Comparison of ENCODE assay signal across 8 cellular contexts in genomic region chr15:92807971-92808571, GRCh38.
DNase-seq lines count a peak whose midpoint lies in the region; ATAC-seq and TF ChIP-seq lines count a peak whose summit lies in the region.

No MANE protein-coding gene starts in this region.

- H2AFZ ChIP-seq in PC-3 (ENCODE audit: low read length), result peak overlapping the region; percentile 39; the same call in 1 of the 2 replicates

- no peaks in the 10 kb centered on the region for H3K27me3 ChIP-seq in PC-3 (ENCODE audit: low read length)

- H3K27me3 Mint-ChIP-seq in MCF 10A (ENCODE audit: insufficient read depth, unreplicated experiment), result no peaks in the 10 kb centered on the region

- CTCF ChIA-PET in PC-3 (lab: Charles Lee), result interaction anchor here (0.7 to 1.3 kb wide), 2 partner anchors 11 to 24 kb away, joined by 3 to 4 read pairs; no protein-coding TSS in a partner anchor
- CTCF ChIA-PET in MCF 10A (lab: Yijun Ruan, JAX), result interaction anchor here (0.6 to 2.8 kb wide), 14 partner anchors 11 to 1973 kb away, joined by 3 to 15 read pairs (median 4); partner anchors contain the start of gene CHD2

- peak overlapping the region; percentile 72 for H3K4me3 Mint-ChIP-seq in MCF 10A (ENCODE audit: unreplicated experiment)

- peak overlapping the region; percentile 91 for H3K27ac ChIP-seq in PC-3 (ENCODE audit: low read length)

- BruUV-seq in PC-3 (replicated peaks; lab: Mats Ljungman, UMichigan) (TSS peak; percentile 52), MCF 10A (replicated peaks; lab: Mats Ljungman, UMichigan) (no TSS peak)

- H3K9me3 Mint-ChIP-seq in MCF 10A (ENCODE audit: unreplicated experiment), result no peaks in the 10 kb centered on the region

- H3K9me3 ChIP-seq in PC-3 (ENCODE audit: low read length), result no peaks in the 10 kb centered on the region
- H3K9me3 ChIP-seq in mucosa of descending colon, result no peaks in the 10 kb centered on the region

- intact Hi-C loops in PC-3 (cut with micrococcal nuclease) (loop anchor here (2.0 kb wide), 1 partner anchor 111 kb away; no protein-coding TSS in a partner anchor), MCF 10A (cut with micrococcal nuclease) (no loop called here), mucosa of descending colon (cut with DNase I, micrococcal nuclease) (loop anchor here in 1 of 2 donors (5.0 kb wide), 1 partner anchor 109 kb away; no protein-coding TSS in a partner anchor)

- H3K4me2 ChIP-seq in PC-3 (ENCODE audit: low read length), result peak overlapping the region; percentile 91

- ATAC-seq in PC-3, result no peak
- ATAC-seq in mucosa of descending colon, result no peak
- no peak for ATAC-seq in HG03280 (IDR thresholded peaks at IDR 0.05; ENCODE audit: unreplicated experiment)
- ATAC-seq in esophagus mucosa, result no peak

- H3K9ac ChIP-seq in PC-3 (ENCODE audit: low read length), result peak overlapping the region; percentile 96

- peak overlapping the region; percentile 62 for H3K4me3 ChIP-seq in PC-3 (ENCODE audit: low read length)
- H3K4me3 ChIP-seq in mucosa of descending colon, result no peak overlapping the region

- TF ChIP-seq CTCF in PC-3 (conservative IDR thresholded peaks at IDR 0.05; ENCODE audit: low read depth, low read length) (no peak), MCF 10A (IDR thresholded peaks at IDR 0.05; ENCODE audit: unreplicated experiment) (no peak), mucosa of descending colon (IDR thresholded peaks at IDR 0.05) (no peak)

- H3K36me3 ChIP-seq in PC-3 (ENCODE audit: low read depth, low read length) (no peaks in the 10 kb centered on the region), mucosa of descending colon (ENCODE audit: low read depth) (no peaks in the 10 kb centered on the region)

- H3F3A ChIP-seq in PC-3 (ENCODE audit: low read length, unreplicated experiment), result no peaks in the 10 kb centered on the region

- H3K9me2 ChIP-seq in PC-3 (replicated peaks; ENCODE audit: low read length), result no peaks in the 10 kb centered on the region

- peaks cover 4% of the 10 kb centered on the region for H3K36me3 Mint-ChIP-seq in MCF 10A (ENCODE audit: insufficient read depth, unreplicated experiment)

- H3K4me1 ChIP-seq in PC-3 (ENCODE audit: insufficient read depth, low read length), result peaks cover 64% of the 10 kb centered on the region
- H3K4me1 ChIP-seq in mucosa of descending colon (ENCODE audit: low read depth), result peaks cover 24% of the 10 kb centered on the region

- DNase-seq in NCI-H146 (lab: John Stamatoyannopoulos, UW), result peak; percentile 33
- no peak for DNase-seq in NCI-H146 treated with DMSO at 0.1 percent for 48 hours (lab: John Stamatoyannopoulos, UW; ENCODE audit: unreplicated experiment)
- DNase-seq in PC-3, result peak; percentile 31
- DNase-seq in MCF 10A (ENCODE audit: unreplicated experiment), result peak; percentile 73
- peak in 2 of 3 donors; percentile 59 to 61 for DNase-seq in mucosa of descending colon
- DNase-seq in islet precursor cell, result no peak

- POLR2A ChIA-PET in PC-3 (lab: Charles Lee; ENCODE audit: unreplicated experiment), result interaction anchor here (0.5 to 2.2 kb wide), 7 partner anchors 24 to 1645 kb away, joined by 3 to 24 read pairs (median 5); partner anchors contain the start of gene CHD2
- POLR2A ChIA-PET in MCF 10A (lab: Yijun Ruan, JAX), result interaction anchor here (0.6 to 14.2 kb wide), 20 partner anchors 7 to 1836 kb away, joined by 3 to 1025 read pairs (median 11); partner anchors contain the start of gene CHD2

- peaks cover 25% of the 10 kb centered on the region; the same call in 1 of the 2 replicates for H3K79me2 ChIP-seq in PC-3 (ENCODE audit: low read length)

- H4K20me1 ChIP-seq in PC-3 (ENCODE audit: low read length), result no peaks in the 10 kb centered on the region

- H3K4me1 Mint-ChIP-seq in MCF 10A (ENCODE audit: insufficient read depth, unreplicated experiment), result peaks cover 34% of the 10 kb centered on the region

- H3K27ac Mint-ChIP-seq in MCF 10A (ENCODE audit: low read depth, unreplicated experiment), result peak overlapping the region; percentile 96

Comparison
In these comparisons a context has a peak if more than half of its experiments do, and no peak if none do; other contexts are left out.
1. DNase-seq: peak in NCI-H146 (single experiment), PC-3 (single experiment), MCF 10A (single experiment) and mucosa of descending colon (2 of 3); none in NCI-H146 treated with DMSO at 0.1 percent for 48 hours (single experiment) and islet precursor cell (single experiment).